Comparison of ENCODE assay signal across 9 cellular contexts in genomic region chr1:2208309-2209239, GRCh38. TPM values are rescaled to one million over a fixed set of nuclear protein-coding genes. Genes with fewer than 3 reads are reported as not detected.
DNase-seq lines count a peak whose midpoint lies in the region; FAIRE-seq and TF ChIP-seq lines count a peak whose summit lies in the region.
"Had no signal": no experiment of that assay in that cellular context is flagged by ENCODE, and none has a peak within 500 bp of the region (broad histone marks: within the 10 kb centered on the region; RNA-seq: fewer than 3 reads in every experiment).

No MANE protein-coding gene starts in this region.

- no peak for FAIRE-seq in GM12892 (lab: Jason Lieb, UNC)

- TF ChIP-seq CTCF in breast epithelium (IDR thresholded peaks at IDR 0.05) = no peak

- H3K36me3 ChIP-seq in breast epithelium = no peaks in the 10 kb centered on the region
- no peaks in the 10 kb centered on the region for H3K36me3 ChIP-seq in thymus (ENCODE audit: control insufficient read depth, insufficient read depth)

- 92% methylated on average over 24 of the region's 24 CpGs for WGBS in thymus

- H3K4me3 ChIP-seq in breast epithelium = no peak overlapping the region
- H3K4me3 ChIP-seq in thymus (ENCODE audit: low read length) = no peak overlapping the region

- no peak for TF ChIP-seq POLR2A in breast epithelium (IDR thresholded peaks at IDR 0.05)
- no peak for TF ChIP-seq POLR2A in GM12892 (IDR thresholded peaks at IDR 0.05; ENCODE audit: low read depth, low read length)

- H3K9me3 ChIP-seq in breast epithelium (no peaks in the 10 kb centered on the region), thymus (ENCODE audit: control insufficient read depth) (no peaks in the 10 kb centered on the region)

- H3K4me1 ChIP-seq in breast epithelium (peaks cover 25 to 29% of the 10 kb centered on the region in 2 donors), thymus (ENCODE audit: control insufficient read depth, insufficient read depth, low read length) (peaks cover 16% of the 10 kb centered on the region)

- peak overlapping the region; percentile 78 to 94 for H3K27ac ChIP-seq in breast epithelium
- H3K27ac ChIP-seq in thymus (ENCODE audit: low read depth) = peak overlapping the region; percentile 55

- peak; percentile 81 for DNase-seq in HPDE6-E6E7 (ENCODE audit: extremely low spot score)
- DNase-seq in breast epithelium (ENCODE audit: low spot score in 2 of 2) = no peak
- DNase-seq in left kidney (ENCODE audit: low read depth, low spot score) = peak; percentile 82
- no peak for DNase-seq in activated CD4-positive, alpha-beta T cell treated with anti-CD3 and anti-CD28 coated beads, Interleukin-2, amount 50 U/mL, for 1 hour
- no peak for DNase-seq in LoVo (ENCODE audit: low spot score)
- DNase-seq in GM12892 (ENCODE audit: insufficient read length) = no peak
- no peak for DNase-seq in inferior parietal cortex (ENCODE audit: extremely low spot score)
- DNase-seq: NCI-H2107 had no signal

- H3K27me3 ChIP-seq in breast epithelium (no peaks in the 10 kb centered on the region), thymus (ENCODE audit: control insufficient read depth, insufficient read depth) (peaks cover 4% of the 10 kb centered on the region)

- intact Hi-C loops in breast epithelium (cut with DNase I; ENCODE audit: low total_unique reads) = loop anchor here (5.0 kb wide), 1 partner anchor 184 kb away; the partner anchor contains the start of genes MORN1 and RER1

RNA-seq across cellular contexts. Expression of gene FAAP20, which starts 14.0 kb away (rescaled TPM):
- 10 to 100 TPM; 28.6 to 33.1 (median 29.9) TPM for total RNA-seq in breast epithelium
- polyA plus RNA-seq in thymus = 125 TPM
- polyA plus RNA-seq in GM12892 (2012; ENCODE audit: missing spikeins) = 4.9 TPM

RNA-seq across cellular contexts. Expression of gene SKI, which starts 19.5 kb away (rescaled TPM):
- 10 to 100 TPM; 22.1 to 33.8 (median 26.7) TPM for total RNA-seq in breast epithelium
- polyA plus RNA-seq in thymus = 16.4 TPM
- 2.0 TPM for polyA plus RNA-seq in GM12892 (2012; ENCODE audit: missing spikeins)

Comparison
In these comparisons a context has a peak if more than half of its experiments do, and no peak if none do; other contexts are left out.
1. DNase-seq: peak in HPDE6-E6E7 (single experiment) and left kidney (single experiment); none in breast epithelium (0 of 2), activated CD4-positive, alpha-beta T cell treated with anti-CD3 and anti-CD28 coated beads, Interleukin-2, amount 50 U/mL, for 1 hour (single experiment), LoVo (single experiment), GM12892 (single experiment) and inferior parietal cortex (single experiment).